In genomic region chr6:166760288-166760687, GRCh38 we compare ENCODE assay signal across 12 cellular contexts.
DNase-seq lines count a peak whose midpoint lies in the region; ATAC-seq, FAIRE-seq and TF ChIP-seq lines count a peak whose summit lies in the region.
"Had no signal": no experiment of that assay in that cellular context is flagged by ENCODE, and none has a peak within 500 bp of the region (broad histone marks: within the 10 kb centered on the region; RNA-seq: fewer than 3 reads in every experiment).

No MANE protein-coding gene starts in this region.

- peaks cover 36% of the 10 kb centered on the region for H3K27me3 Mint-ChIP-seq in activated CD4-positive, alpha-beta T cell treated with anti-CD3 and anti-CD28 coated beads, Interleukin-2, amount 10 ng/mL, durations not matched to agents 7 days and 5 days
- peaks cover 23% of the 10 kb centered on the region for H3K27me3 Mint-ChIP-seq in stimulated activated naive CD8-positive, alpha-beta T cell treated with anti-CD3 and anti-CD28 coated beads, Interleukin-15, amount 100 ng/mL, for 72 hours

- peak overlapping the region; percentile 7 for H3K4me3 Mint-ChIP-seq in activated CD4-positive, alpha-beta T cell treated with anti-CD3 and anti-CD28 coated beads, Interleukin-2, amount 10 ng/mL, durations not matched to agents 7 days and 5 days
- H3K4me3 Mint-ChIP-seq in stimulated activated naive CD8-positive, alpha-beta T cell treated with anti-CD3 and anti-CD28 coated beads, Interleukin-15, amount 100 ng/mL, for 72 hours = no peak overlapping the region
- H3K4me3 Mint-ChIP-seq: natural killer cell had no signal

- peak; percentile 83 for DNase-seq in activated CD4-positive, alpha-beta T cell treated with anti-CD3 and anti-CD28 coated beads, Interleukin-2, amount 10 ng/mL, durations not matched to agents 7 days and 5 days
- DNase-seq in activated effector memory CD4-positive, alpha-beta T cell treated with Interleukin-2 at 50 U/mL for 16 hours = peak; percentile 64
- peak; percentile 42 for DNase-seq in stimulated activated CD4-positive, alpha-beta T cell treated with anti-CD3 and anti-CD28 coated beads, Interleukin-12 subunit alpha, Interleukin-12 subunit beta, amount 100 ng/mL, for 4 hours
- DNase-seq in stimulated activated naive CD8-positive, alpha-beta T cell treated with anti-CD3 and anti-CD28 coated beads, Interleukin-15, amount 100 ng/mL, for 72 hours = peak; percentile 27 to 31
- no peak for DNase-seq in GM19239 (ENCODE audit: insufficient read length, low spot score)
- DNase-seq in HEK293T (ENCODE audit: extremely low spot score) = no peak
- DNase-seq: Kasumi-1, natural killer cell, Peyer's patch, uterus, WERI-Rb-1 had no signal

- POLR2A ChIA-PET in activated CD4-positive, alpha-beta T cell treated with anti-CD3 and anti-CD28 coated beads, Interleukin-2, amount 10 ng/mL, durations not matched to agents 7 days and 5 days (lab: Charles Lee) = no interaction called here
- POLR2A ChIA-PET in HEK293T (lab: Yijun Ruan, JAX) = no interaction called here

- H3K27ac Mint-ChIP-seq in activated CD4-positive, alpha-beta T cell treated with anti-CD3 and anti-CD28 coated beads, Interleukin-2, amount 10 ng/mL, durations not matched to agents 7 days and 5 days = no peak overlapping the region
- no peak overlapping the region for H3K27ac Mint-ChIP-seq in stimulated activated naive CD8-positive, alpha-beta T cell treated with anti-CD3 and anti-CD28 coated beads, Interleukin-15, amount 100 ng/mL, for 72 hours
- H3K27ac Mint-ChIP-seq: natural killer cell had no signal

- ATAC-seq in stimulated activated naive CD8-positive, alpha-beta T cell treated with anti-CD3 and anti-CD28 coated beads, Interleukin-15, amount 100 ng/mL, for 72 hours = peak; percentile 82
- ATAC-seq in HG02678 (IDR thresholded peaks at IDR 0.05; ENCODE audit: unreplicated experiment) = no peak

- H3K9me3 Mint-ChIP-seq in activated CD4-positive, alpha-beta T cell treated with anti-CD3 and anti-CD28 coated beads, Interleukin-2, amount 10 ng/mL, durations not matched to agents 7 days and 5 days = no peaks in the 10 kb centered on the region
- H3K9me3 Mint-ChIP-seq in stimulated activated naive CD8-positive, alpha-beta T cell treated with anti-CD3 and anti-CD28 coated beads, Interleukin-15, amount 100 ng/mL, for 72 hours = no peaks in the 10 kb centered on the region
- H3K9me3 Mint-ChIP-seq: natural killer cell had no signal

- H3K4me1 Mint-ChIP-seq in activated CD4-positive, alpha-beta T cell treated with anti-CD3 and anti-CD28 coated beads, Interleukin-2, amount 10 ng/mL, durations not matched to agents 7 days and 5 days = peaks cover 38% of the 10 kb centered on the region
- peaks cover 33% of the 10 kb centered on the region for H3K4me1 Mint-ChIP-seq in stimulated activated naive CD8-positive, alpha-beta T cell treated with anti-CD3 and anti-CD28 coated beads, Interleukin-15, amount 100 ng/mL, for 72 hours

- no peak for FAIRE-seq in GM19239 (lab: Jason Lieb, UNC)

- CTCF ChIA-PET in activated CD4-positive, alpha-beta T cell treated with anti-CD3 and anti-CD28 coated beads, Interleukin-2, amount 10 ng/mL, durations not matched to agents 7 days and 5 days (lab: Charles Lee) = no interaction called here
- CTCF ChIA-PET in HEK293T (lab: Yijun Ruan, JAX) = no interaction called here

- H3K36me3 Mint-ChIP-seq in activated CD4-positive, alpha-beta T cell treated with anti-CD3 and anti-CD28 coated beads, Interleukin-2, amount 10 ng/mL, durations not matched to agents 7 days and 5 days (ENCODE audit: low read depth) = no peaks in the 10 kb centered on the region
- H3K36me3 Mint-ChIP-seq: natural killer cell had no signal

TF ChIP-seq in HEK293T, 16 proteins besides CTCF, POLR2A, EP300 and RAD21:
- no peak for TF ChIP-seq TARDBP (IDR thresholded peaks at IDR 0.05)
- TF ChIP-seq SUZ12 (IDR thresholded peaks at IDR 0.05) = no peak
- TF ChIP-seq, protein P1, sequence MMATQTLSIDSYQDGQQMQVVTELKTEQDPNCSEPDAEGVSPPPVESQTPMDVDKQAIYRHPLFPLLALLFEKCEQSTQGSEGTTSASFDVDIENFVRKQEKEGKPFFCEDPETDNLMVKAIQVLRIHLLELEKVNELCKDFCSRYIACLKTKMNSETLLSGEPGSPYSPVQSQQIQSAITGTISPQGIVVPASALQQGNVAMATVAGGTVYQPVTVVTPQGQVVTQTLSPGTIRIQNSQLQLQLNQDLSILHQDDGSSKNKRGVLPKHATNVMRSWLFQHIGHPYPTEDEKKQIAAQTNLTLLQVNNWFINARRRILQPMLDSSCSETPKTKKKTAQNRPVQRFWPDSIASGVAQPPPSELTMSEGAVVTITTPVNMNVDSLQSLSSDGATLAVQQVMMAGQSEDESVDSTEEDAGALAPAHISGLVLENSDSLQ (IDR thresholded peaks at IDR 0.05) = no peak
- no peak for TF ChIP-seq CTBP1 (IDR thresholded peaks at IDR 0.05; ENCODE audit: borderline replicate concordance)
- no peak for TF ChIP-seq LEF1 (IDR thresholded peaks at IDR 0.05; ENCODE audit: borderline replicate concordance)
- TF ChIP-seq FOXK2 (IDR thresholded peaks at IDR 0.05) = no peak
- TF ChIP-seq HDGF (IDR thresholded peaks at IDR 0.05; ENCODE audit: borderline replicate concordance) = no peak
- TF ChIP-seq FOXA1 (IDR thresholded peaks at IDR 0.05) = no peak
- TF ChIP-seq NFRKB (IDR thresholded peaks at IDR 0.05) = no peak
- no peak for TF ChIP-seq ZNF384 (IDR thresholded peaks at IDR 0.05)
- no peak for TF ChIP-seq ELF4 (IDR thresholded peaks at IDR 0.05)
- TF ChIP-seq L3MBTL2 (conservative IDR thresholded peaks at IDR 0.05) = no peak
- TF ChIP-seq SP1 (IDR thresholded peaks at IDR 0.05) = no peak
- no peak for TF ChIP-seq BHLHE40 (IDR thresholded peaks at IDR 0.05; ENCODE audit: borderline replicate concordance)
- TF ChIP-seq ARNT (IDR thresholded peaks at IDR 0.05) = no peak
- TF ChIP-seq FOXM1 (IDR thresholded peaks at IDR 0.05; ENCODE audit: borderline replicate concordance) = no peak

Comparison
In these comparisons a context has a peak if more than half of its experiments do, and no peak if none do; other contexts are left out.
1. DNase-seq: peak in activated CD4-positive, alpha-beta T cell treated with anti-CD3 and anti-CD28 coated beads, Interleukin-2, amount 10 ng/mL, durations not matched to agents 7 days and 5 days (single experiment), activated effector memory CD4-positive, alpha-beta T cell treated with Interleukin-2 at 50 U/mL for 16 hours (single experiment), stimulated activated CD4-positive, alpha-beta T cell treated with anti-CD3 and anti-CD28 coated beads, Interleukin-12 subunit alpha, Interleukin-12 subunit beta, amount 100 ng/mL, for 4 hours (single experiment) and stimulated activated naive CD8-positive, alpha-beta T cell treated with anti-CD3 and anti-CD28 coated beads, Interleukin-15, amount 100 ng/mL, for 72 hours (2 of 2); none in GM19239 (single experiment) and HEK293T (single experiment).